2 cellular contexts compared by ENCODE assay signal in genomic region chrY:17881697-17882096, GRCh38. TPM values are rescaled to one million over a fixed set of nuclear protein-coding genes. Genes with fewer than 3 reads are reported as not detected.
"Had no signal": no experiment of that assay in that cellular context is flagged by ENCODE, and none has a peak within 500 bp of the region (broad histone marks: within the 10 kb centered on the region; RNA-seq: fewer than 3 reads in every experiment).

No MANE protein-coding gene starts in this region.

RNA-seq across cellular contexts. Expression of gene CDY2B, which starts 1.7 kb away (rescaled TPM):
- total RNA-seq: G401, GM12878 had no signal
